8 cellular contexts compared by ENCODE assay signal in genomic region chr4:140359571-140360427, GRCh38. TPM values are rescaled to one million over a fixed set of nuclear protein-coding genes. Genes with fewer than 3 reads are reported as not detected.
A peak's percentile ranks its signal among the peaks of the same experiment; 100 is the strongest.
DNase-seq lines count a peak whose midpoint lies in the region; ATAC-seq and TF ChIP-seq lines count a peak whose summit lies in the region.

No MANE protein-coding gene starts in this region.

- no peak overlapping the region for H3K27ac ChIP-seq in heart right ventricle

- WGBS in heart right ventricle, 2 donors, result 27 to 28% methylated on average over 7 of the region's 7 CpGs

- H3K36me3 ChIP-seq in adipocyte (ENCODE audit: control insufficient read depth, insufficient read depth, low read length, severe bottlenecking) (no peaks in the 10 kb centered on the region), heart right ventricle (no peaks in the 10 kb centered on the region)

- no peak overlapping the region for H3K4me3 ChIP-seq in adipocyte (ENCODE audit: low read length)
- H3K4me3 ChIP-seq in heart right ventricle, result no peak overlapping the region
- no peak overlapping the region for H3K4me3 ChIP-seq in retinal pigment epithelial cell (ENCODE audit: low read length)

- TF ChIP-seq CTCF in heart right ventricle (IDR thresholded peaks at IDR 0.05) (peak; percentile 58 to 85 (median 77)), retinal pigment epithelial cell (conservative IDR thresholded peaks at IDR 0.05; ENCODE audit: low read depth, low read length) (peak; percentile 83)

- DNase-seq in NK-92 treated with Interleukin-12 subunit alpha and Interleukin-12 subunit beta, amount 100 ng/mL, for 24 hours (lab: John Stamatoyannopoulos, UW), result peak; percentile 51
- DNase-seq in NK-92 (lab: John Stamatoyannopoulos, UW; ENCODE audit: unreplicated experiment), result no peak
- peak; percentile 82 for DNase-seq in NCI-H128 (lab: John Stamatoyannopoulos, UW; ENCODE audit: unreplicated experiment)
- peak; percentile 73 for DNase-seq in SW480 (ENCODE audit: low spot score)
- DNase-seq in adipocyte (ENCODE audit: low read depth), result peak; percentile 86
- peak; percentile 29 to 69 for DNase-seq in heart right ventricle
- peak; percentile 40 for DNase-seq in retinal pigment epithelial cell (ENCODE audit: low read depth)

- no peaks in the 10 kb centered on the region for H3K4me1 ChIP-seq in adipocyte (ENCODE audit: control insufficient read depth, insufficient read depth, low read length)
- H3K4me1 ChIP-seq in heart right ventricle, result peaks cover 0 to 7% (median 0%) of the 10 kb centered on the region in 9 donors

- no peak overlapping the region for H3K9ac ChIP-seq in adipocyte (ENCODE audit: low read length)

- intact Hi-C loops in heart right ventricle (cut with DNase I), result loop anchor here (1.0 to 10.0 kb wide), 10 partner anchors 245 to 495 kb away; no protein-coding TSS in a partner anchor

- H3K9me3 ChIP-seq in adipocyte (ENCODE audit: control insufficient read depth, low read length), result no peaks in the 10 kb centered on the region
- H3K9me3 ChIP-seq in heart right ventricle, result no peaks in the 10 kb centered on the region

- H3K27me3 ChIP-seq in adipocyte (replicated peaks; ENCODE audit: control insufficient read depth, insufficient read depth, low read length) (no peaks in the 10 kb centered on the region), heart right ventricle (peaks cover 0 to 7% (median 0%) of the 10 kb centered on the region in 7 donors)

- peak; percentile 98 for ATAC-seq in HG02798 (IDR thresholded peaks at IDR 0.05; ENCODE audit: poor library complexity, unreplicated experiment)
- ATAC-seq in heart right ventricle, result peak; percentile 59 to 89 (median 82)

RNA-seq across cellular contexts. Expression of gene SCOC, which starts 13.6 kb away (rescaled TPM):
- total RNA-seq in heart right ventricle, result 10 to 100 TPM; 61.8 to 76.8 (median 67.0) TPM
- polyA plus RNA-seq in heart right ventricle, result 10 to 100 TPM; 41.0 to 55.8 TPM
